1 cellular context compared by ENCODE assay signal in the genomic region with DNA sequence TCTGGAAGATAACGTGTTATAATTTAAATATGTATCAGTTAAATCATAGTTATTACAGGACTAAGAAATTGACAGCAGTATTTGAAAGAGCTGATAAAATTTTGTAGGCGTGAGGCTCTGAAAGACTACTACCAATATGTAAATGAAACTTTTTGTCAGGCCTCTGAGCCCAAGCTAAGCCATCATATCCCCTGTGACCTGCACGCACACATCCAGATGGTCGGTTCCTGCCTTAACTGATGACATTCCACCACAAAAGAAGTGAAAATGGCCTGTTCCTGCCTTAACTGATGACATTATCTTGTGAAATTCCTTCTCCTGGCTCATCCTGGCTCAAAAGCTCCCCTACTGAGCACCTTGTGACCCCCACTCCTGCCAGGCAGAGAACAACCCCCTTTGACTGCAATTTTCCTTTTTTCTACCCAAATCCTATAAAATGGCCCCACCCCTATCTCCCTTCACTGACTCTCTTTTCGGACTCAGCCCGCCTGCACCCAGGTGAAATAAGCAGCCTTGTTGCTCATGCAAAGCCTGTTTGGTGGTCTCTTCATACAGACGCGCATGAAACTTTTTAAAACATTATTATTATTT.
TF ChIP-seq lines count a peak whose summit lies in the region.

No MANE protein-coding gene starts in this region.

TF ChIP-seq in H1, 55 proteins besides CTCF, POLR2A, EP300 and RAD21:
- TF ChIP-seq TEAD4 (IDR thresholded peaks at IDR 0.05; ENCODE audit: low read depth, low read length) (peak; percentile 42; the same call in 1 of the 2 replicates), TCF12 (IDR thresholded peaks at IDR 0.05; ENCODE audit: low read depth, low read length) (peak; percentile 82; the same call in 1 of the 2 replicates), TAF1 (IDR thresholded peaks at IDR 0.05; ENCODE audit: low read depth, low read length) (peak; percentile 48; the same call in 1 of the 2 replicates), POLR2AphosphoS5 (IDR thresholded peaks at IDR 0.05; ENCODE audit: low read depth, low read length) (0 out of 2 replicates have a peak, but pooled peaks have one; percentile 28), CREB1 (IDR thresholded peaks at IDR 0.05) (0 out of 2 replicates have a peak, but pooled peaks have one; percentile 13)
- TF ChIP-seq, protein P1, sequence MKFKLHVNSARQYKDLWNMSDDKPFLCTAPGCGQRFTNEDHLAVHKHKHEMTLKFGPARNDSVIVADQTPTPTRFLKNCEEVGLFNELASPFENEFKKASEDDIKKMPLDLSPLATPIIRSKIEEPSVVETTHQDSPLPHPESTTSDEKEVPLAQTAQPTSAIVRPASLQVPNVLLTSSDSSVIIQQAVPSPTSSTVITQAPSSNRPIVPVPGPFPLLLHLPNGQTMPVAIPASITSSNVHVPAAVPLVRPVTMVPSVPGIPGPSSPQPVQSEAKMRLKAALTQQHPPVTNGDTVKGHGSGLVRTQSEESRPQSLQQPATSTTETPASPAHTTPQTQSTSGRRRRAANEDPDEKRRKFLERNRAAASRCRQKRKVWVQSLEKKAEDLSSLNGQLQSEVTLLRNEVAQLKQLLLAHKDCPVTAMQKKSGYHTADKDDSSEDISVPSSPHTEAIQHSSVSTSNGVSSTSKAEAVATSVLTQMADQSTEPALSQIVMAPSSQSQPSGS (IDR thresholded peaks at IDR 0.05; ENCODE audit: low read length), result peak; percentile 84
- TF ChIP-seq, protein P2, sequence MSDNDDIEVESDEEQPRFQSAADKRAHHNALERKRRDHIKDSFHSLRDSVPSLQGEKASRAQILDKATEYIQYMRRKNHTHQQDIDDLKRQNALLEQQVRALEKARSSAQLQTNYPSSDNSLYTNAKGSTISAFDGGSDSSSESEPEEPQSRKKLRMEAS (IDR thresholded peaks at IDR 0.05), result peak; percentile 25; the same call in 1 of the 2 replicates
